Comparison of ENCODE assay signal across 31 cellular contexts in the genomic region with DNA sequence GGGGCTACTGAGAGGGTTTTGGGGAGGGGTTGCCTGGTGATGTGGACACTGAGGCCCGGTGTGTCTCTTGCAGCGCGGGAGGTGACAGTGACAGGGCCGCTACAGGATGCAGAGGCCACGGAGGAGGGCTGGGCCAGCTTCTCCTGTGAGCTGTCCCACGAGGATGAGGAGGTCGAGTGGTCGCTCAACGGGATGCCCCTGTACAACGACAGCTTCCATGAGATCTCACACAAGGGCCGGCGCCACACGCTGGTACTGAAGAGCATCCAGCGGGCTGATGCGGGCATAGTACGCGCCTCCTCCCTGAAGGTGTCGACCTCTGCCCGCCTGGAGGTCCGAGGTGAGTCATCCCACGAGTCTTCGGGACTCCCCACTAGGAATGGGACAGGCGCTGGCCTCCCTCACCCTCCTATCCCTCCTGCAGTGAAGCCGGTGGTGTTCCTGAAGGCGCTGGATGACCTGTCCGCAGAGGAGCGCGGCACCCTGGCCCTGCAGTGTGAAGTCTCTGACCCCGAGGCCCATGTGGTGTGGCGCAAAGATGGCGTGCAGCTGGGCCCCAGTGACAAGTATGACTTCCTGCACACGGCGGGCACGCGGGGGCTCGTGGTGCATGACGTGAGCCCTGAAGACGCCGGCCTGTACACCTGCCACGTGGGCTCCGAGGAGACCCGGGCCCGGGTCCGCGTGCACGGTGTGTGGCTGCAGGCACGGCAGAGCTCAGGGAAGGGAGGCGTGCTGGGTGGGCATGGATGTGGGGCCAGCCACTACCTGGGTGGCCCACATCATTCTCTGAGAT.
DNase-seq lines count a peak whose midpoint lies in the region; ATAC-seq and TF ChIP-seq lines count a peak whose summit lies in the region.
"Had no signal": no experiment of that assay in that cellular context is flagged by ENCODE, and none has a peak within 500 bp of the region (broad histone marks: within the 10 kb centered on the region; RNA-seq: fewer than 3 reads in every experiment).

No MANE protein-coding gene starts in this region.

- H3K36me3 ChIP-seq in heart left ventricle (peaks cover 0 to 87% (median 55%) of the 10 kb centered on the region in 9 donors), mucosa of descending colon (ENCODE audit: low read depth) (no peaks in the 10 kb centered on the region), testis (ENCODE audit: low read depth, missing control alignments) (no peaks in the 10 kb centered on the region)
- H3K36me3 ChIP-seq: breast epithelium, uterus had no signal

- 91 to 93% (median 91%) methylated on average over 26 to 48 of the region's 48 CpGs for WGBS in heart left ventricle, 4 donors
- WGBS in testis, 2 donors: 95 to 96% methylated on average over 23 to 48 of the region's 48 CpGs

- ATAC-seq in heart left ventricle (no peak), Right ventricle myocardium superior (ENCODE audit: poor library complexity) (no peak), mucosa of descending colon (no peak), GM18873 (IDR thresholded peaks at IDR 0.05; ENCODE audit: low FRiP score, unreplicated experiment) (no peak), GM21825 (IDR thresholded peaks at IDR 0.05; ENCODE audit: unreplicated experiment) (no peak)
- ATAC-seq: HCT116 had no signal

- H3K9me3 ChIP-seq in heart left ventricle (no peaks in the 10 kb centered on the region), mucosa of descending colon (no peaks in the 10 kb centered on the region), testis (no peaks in the 10 kb centered on the region)
- H3K9me3 ChIP-seq: BLaER1, breast epithelium, Caco-2, esophagus squamous epithelium, uterus had no signal

- H3K4me3 ChIP-seq in heart left ventricle (no peak overlapping the region), mucosa of descending colon (no peak overlapping the region), testis (no peak overlapping the region)
- H3K4me3 ChIP-seq: BLaER1, breast epithelium, esophagus squamous epithelium, lung, uterus had no signal

- DNase-seq in heart left ventricle: peak in 4 of 5 donors; percentile 17 to 47 (median 28)
- no peak for DNase-seq in Right ventricle myocardium superior
- peak; percentile 35 for DNase-seq in ecto neural progenitor cell (ENCODE audit: low spot score)
- peak in 2 of 3 donors; percentile 7 to 39 for DNase-seq in mucosa of descending colon
- DNase-seq in testis: no peak
- DNase-seq in NCI-H146 (lab: John Stamatoyannopoulos, UW): no peak
- DNase-seq: ACHN; activated CD4-positive, alpha-beta memory T cell treated with anti-CD3 and anti-CD28 coated beads, Interleukin-2, amount 10 ng/mL, durations not matched to agents 7 days and 5 days; activated naive CD4-positive, alpha-beta T cell; activated T-cell treated with anti-CD3 and anti-CD28 coated beads, Interleukin-2, amount 50 U/mL, for 1 hour; amniotic stem cell; cortex of kidney; DND-41; esophagus squamous epithelium; hippocampal formation; NCI-H187 treated with DMSO at 0.1 percent for 48 hours; NCI-H2227 treated with DMSO at 0.1 percent for 48 hours; NCI-H748 treated with DMSO at 0.1 percent for 48 hours; nucleus accumbens; SHP77; small intestine; stimulated activated CD4-positive, alpha-beta T cell treated with anti-CD3 and anti-CD28 coated beads, Interleukin-2, amount 100 ng/mL, for 24 hours had no signal

- TF ChIP-seq CTCF in heart left ventricle (IDR thresholded peaks at IDR 0.05) (no peak), mucosa of descending colon (IDR thresholded peaks at IDR 0.05) (no peak), testis (IDR thresholded peaks at IDR 0.05) (no peak)

- TF ChIP-seq POLR2A in heart left ventricle (IDR thresholded peaks at IDR 0.05) (no peak), testis (IDR thresholded peaks at IDR 0.05) (no peak)

- H3K4me1 ChIP-seq in heart left ventricle (peaks cover 0 to 20% (median 6%) of the 10 kb centered on the region in 12 donors), mucosa of descending colon (ENCODE audit: low read depth) (no peaks in the 10 kb centered on the region), testis (no peaks in the 10 kb centered on the region)
- H3K4me1 ChIP-seq: breast epithelium, Caco-2, uterus had no signal

- H3K27ac ChIP-seq in heart left ventricle (no peak overlapping the region), testis (no peak overlapping the region)
- H3K27ac ChIP-seq: BLaER1, breast epithelium, esophagus squamous epithelium, HL-60, uterus had no signal

- no peaks in the 10 kb centered on the region for H3K27me3 ChIP-seq in heart left ventricle
- no peaks in the 10 kb centered on the region for H3K27me3 ChIP-seq in testis
- H3K27me3 ChIP-seq: BLaER1, breast epithelium, esophagus squamous epithelium, uterus had no signal

- intact Hi-C loops in heart left ventricle (cut with DNase I) (no loop called here), Right ventricle myocardium superior (cut with DNase I) (no loop called here), mucosa of descending colon (cut with DNase I, micrococcal nuclease) (no loop called here), testis (cut with DNase I; ENCODE audit: low total_unique reads) (no loop called here)

Comparison
In these comparisons a context has a peak if more than half of its experiments do, and no peak if none do; other contexts are left out.
1. DNase-seq: peak in heart left ventricle (4 of 5), ecto neural progenitor cell (single experiment) and mucosa of descending colon (2 of 3); none in Right ventricle myocardium superior (single experiment), testis (single experiment) and NCI-H146 (single experiment).